In genomic region chr4:89410687-89411086, GRCh38 we compare ENCODE assay signal across 19 cellular contexts.
DNase-seq lines count a peak whose midpoint lies in the region; ATAC-seq, FAIRE-seq and TF ChIP-seq lines count a peak whose summit lies in the region.
"Had no signal": no experiment of that assay in that cellular context is flagged by ENCODE, and none has a peak within 500 bp of the region (broad histone marks: within the 10 kb centered on the region; RNA-seq: fewer than 3 reads in every experiment).

No MANE protein-coding gene starts in this region.

- H3K4me3 ChIP-seq in left ventricle myocardium inferior (no peak overlapping the region), bronchial epithelial cell (ENCODE audit: low read depth, low read length) (no peak overlapping the region)
- H3K4me3 ChIP-seq: testis had no signal

- FAIRE-seq in bronchial epithelial cell (lab: Jason Lieb, UNC): no peak
- FAIRE-seq: A204.1 had no signal

- no peaks in the 10 kb centered on the region for H3K36me3 Mint-ChIP-seq in Calu3 (ENCODE audit: insufficient read depth, unreplicated experiment)
- H3K36me3 Mint-ChIP-seq: activated naive CD8-positive, alpha-beta T cell had no signal

- peaks cover 23% of the 10 kb centered on the region for H3K4me1 ChIP-seq in left ventricle myocardium inferior
- H3K4me1 ChIP-seq: testis had no signal

- peak overlapping the region; percentile 74 for H3K27ac ChIP-seq in left ventricle myocardium inferior (replicated peaks)
- H3K27ac ChIP-seq: neutrophil, testis, VCaP had no signal

- BruUV-seq in Calu3 (replicated peaks; lab: Mats Ljungman, UMichigan): no TSS peak

- H3K36me3 ChIP-seq in left ventricle myocardium inferior (no peaks in the 10 kb centered on the region), bronchial epithelial cell (ENCODE audit: control insufficient read depth, insufficient read depth, low read length) (no peaks in the 10 kb centered on the region)
- H3K36me3 ChIP-seq: neutrophil had no signal

- H3K9me3 ChIP-seq in left ventricle myocardium inferior (replicated peaks): no peaks in the 10 kb centered on the region
- H3K9me3 ChIP-seq: neutrophil, testis had no signal

- no peaks in the 10 kb centered on the region for H3K27me3 Mint-ChIP-seq in Calu3 (ENCODE audit: unreplicated experiment)
- H3K27me3 Mint-ChIP-seq: activated naive CD8-positive, alpha-beta T cell had no signal

- peaks cover 3% of the 10 kb centered on the region for H3K9me3 Mint-ChIP-seq in Calu3 (ENCODE audit: low read depth, unreplicated experiment)

- TF ChIP-seq CTCF in left ventricle myocardium inferior (IDR thresholded peaks at IDR 0.05; ENCODE audit: borderline replicate concordance): no peak
- TF ChIP-seq CTCF in bronchial epithelial cell (IDR thresholded peaks at IDR 0.05; ENCODE audit: insufficient read depth, low read length, severe bottlenecking): no peak
- TF ChIP-seq CTCF in Calu3 (IDR thresholded peaks at IDR 0.05; ENCODE audit: unreplicated experiment): no peak

- CTCF ChIA-PET in Calu3 (lab: Charles Lee): no interaction called here

- H3K4me1 Mint-ChIP-seq in Calu3 (ENCODE audit: low read depth, unreplicated experiment): no peaks in the 10 kb centered on the region

- H3K27ac Mint-ChIP-seq in Calu3 (ENCODE audit: unreplicated experiment): no peak overlapping the region
- H3K27ac Mint-ChIP-seq: activated naive CD8-positive, alpha-beta T cell had no signal

- DNase-seq in left ventricle myocardium inferior (no peak), cardiac septum (ENCODE audit: low spot score) (no peak), bronchial epithelial cell (ENCODE audit: low read depth) (peak; percentile 30), left kidney (ENCODE audit: low read depth, low spot score) (peak; percentile 25), T-helper 9 cell (no peak), Calu3 (no peak)
- DNase-seq: DMS53; Karpas-422; NCI-H2029; SIG-M5; stimulated activated CD4-positive, alpha-beta T cell treated with anti-CD3 and anti-CD28 coated beads, Interleukin-12 subunit alpha, Interleukin-12 subunit beta, amount 100 ng/mL, for 4 hours; testis had no signal

- ATAC-seq in GM21423 (IDR thresholded peaks at IDR 0.05; ENCODE audit: unreplicated experiment) (no peak), HG03095 (IDR thresholded peaks at IDR 0.05; ENCODE audit: unreplicated experiment) (no peak)
- ATAC-seq: left lobe of liver had no signal

- no peaks in the 10 kb centered on the region for H3K27me3 ChIP-seq in left ventricle myocardium inferior (ENCODE audit: low read depth)
- no peaks in the 10 kb centered on the region for H3K27me3 ChIP-seq in bronchial epithelial cell (ENCODE audit: control insufficient read depth, insufficient read depth, low read length)
- H3K27me3 ChIP-seq: neutrophil, testis had no signal

- intact Hi-C loops in left ventricle myocardium inferior (cut with micrococcal nuclease): no loop called here
- intact Hi-C loops in cardiac septum (cut with DNase I): no loop called here
- intact Hi-C loops in Calu3 (cut with micrococcal nuclease; ENCODE audit: unreplicated experiment): no loop called here

- no peak overlapping the region for H3K4me3 Mint-ChIP-seq in Calu3 (ENCODE audit: low read depth, unreplicated experiment)
- H3K4me3 Mint-ChIP-seq: activated naive CD8-positive, alpha-beta T cell had no signal

Comparison
In these comparisons a context has a peak if more than half of its experiments do, and no peak if none do; other contexts are left out.
1. DNase-seq: peak in bronchial epithelial cell (single experiment) and left kidney (single experiment); none in left ventricle myocardium inferior (single experiment), cardiac septum (single experiment), T-helper 9 cell (single experiment) and Calu3 (single experiment).